In genomic region chr7:97865104-97865503, GRCh38 we compare ENCODE assay signal across 23 cellular contexts.
"Had no signal": no experiment of that assay in that cellular context is flagged by ENCODE, and none has a peak within 500 bp of the region (broad histone marks: within the 10 kb centered on the region; RNA-seq: fewer than 3 reads in every experiment).

No MANE protein-coding gene starts in this region.

- DNase-seq: IMR-90, Kasumi-1, MM.1S, NCI-H1092 treated with DMSO at 0.1 percent for 48 hours, NCI-H1436, NCI-H187, NCI-H2029, NCI-H2081 treated with DMSO at 0.1 percent for 48 hours, NCI-H2171, NCI-H226, NCI-H446 treated with DMSO at 0.1 percent for 48 hours, NCI-H510A treated with DMSO at 0.1 percent for 48 hours, NCI-H526, NCI-H774, PC-3, SHP77, SK-N-SH, SW 1271, T-cell had no signal

- H3K27me3 Mint-ChIP-seq: T-cell had no signal

- H3K9me3 Mint-ChIP-seq: T-cell had no signal

- H3K27ac ChIP-seq: KMS-11, RWPE1 had no signal

- H3K4me3 Mint-ChIP-seq: T-cell had no signal

- H3K9ac ChIP-seq: KMS-11, SK-N-SH had no signal

- ATAC-seq: HepG2, Panc1, PC-3, T-cell had no signal

- H3K27ac Mint-ChIP-seq: T-cell had no signal

- H3K9me3 ChIP-seq: SK-N-SH had no signal
